In the genomic region with DNA sequence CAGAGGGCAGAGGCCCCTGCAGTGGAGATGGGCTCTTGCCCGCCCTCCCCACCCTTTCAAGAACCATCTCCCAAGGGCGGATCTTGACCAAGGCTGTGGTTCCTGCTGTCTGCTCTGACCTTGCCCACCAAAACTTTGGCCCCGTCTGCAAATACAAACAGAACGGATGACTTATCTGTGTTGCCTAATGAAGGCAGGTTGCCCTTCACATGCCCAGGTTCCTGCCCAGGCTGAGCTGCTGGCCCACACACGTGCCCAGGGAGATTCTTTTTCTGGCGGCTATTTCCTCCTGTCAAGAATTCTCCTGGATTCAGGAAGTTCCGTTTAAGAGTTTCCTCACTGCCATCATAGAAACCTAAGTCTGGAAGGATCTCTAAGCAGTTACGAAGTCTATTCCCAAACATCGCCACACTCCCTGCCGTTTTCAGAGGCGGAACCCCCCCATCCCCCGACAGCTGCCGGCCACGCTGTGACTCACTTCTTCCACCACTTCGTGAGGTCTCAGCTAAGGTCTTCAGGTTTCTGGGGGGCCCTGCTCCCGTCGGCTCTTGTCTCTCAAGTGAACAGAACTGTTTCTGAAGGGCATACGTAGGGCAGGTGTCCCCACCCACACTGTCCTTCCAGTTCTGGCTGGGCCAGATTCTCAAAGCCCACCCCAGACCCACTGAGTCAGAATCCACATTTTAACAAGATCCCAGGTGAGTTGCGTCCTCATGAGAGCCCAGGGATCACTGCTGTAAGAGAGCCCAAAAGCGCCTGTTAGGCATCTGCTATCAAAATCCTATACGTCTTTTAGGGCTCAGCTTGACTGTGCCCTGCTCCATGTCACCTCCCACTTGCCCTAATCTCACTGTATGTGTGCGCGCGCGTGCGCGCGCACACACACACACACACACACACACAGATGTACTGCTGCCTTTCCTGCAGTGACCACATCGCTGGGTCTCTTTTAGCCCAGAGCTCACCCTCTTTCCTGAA, we compare ENCODE assay signal across 19 cellular contexts.
DNase-seq lines count a peak whose midpoint lies in the region; ATAC-seq and TF ChIP-seq lines count a peak whose summit lies in the region.
"Had no signal": no experiment of that assay in that cellular context is flagged by ENCODE, and none has a peak within 500 bp of the region (broad histone marks: within the 10 kb centered on the region; RNA-seq: fewer than 3 reads in every experiment).

No MANE protein-coding gene starts in this region.

- H3K9me2 ChIP-seq in MM.1S (replicated peaks; ENCODE audit: insufficient read depth, low read length), result no peaks in the 10 kb centered on the region

- H3K36me3 Mint-ChIP-seq in CD8-positive, alpha-beta T cell, result no peaks in the 10 kb centered on the region
- H3K36me3 Mint-ChIP-seq: memory B cell had no signal

- TF ChIP-seq POLR2A in heart left ventricle (IDR thresholded peaks at IDR 0.05), result no peak

- peak in 2 of 5 donors; percentile 9 to 39 for DNase-seq in heart left ventricle
- no peak for DNase-seq in left ventricle myocardium inferior
- peak; percentile 27 for DNase-seq in amniotic epithelial cell (ENCODE audit: low read depth)
- DNase-seq in iris pigment epithelial cell (ENCODE audit: low read depth), result peak; percentile 33
- no peak for DNase-seq in MM.1S
- no peak for DNase-seq in CD8-positive, alpha-beta T cell
- no peak for DNase-seq in head of caudate nucleus
- no peak for DNase-seq in omental fat pad (ENCODE audit: low spot score)
- DNase-seq: activated CD4-positive, CD25-positive, alpha-beta regulatory T cell; activated CD8-positive, alpha-beta memory T cell treated with anti-CD3 and anti-CD28 coated beads, Interleukin-2, amount 50 U/mL, for 4 hours; GOT3; NCI-H2081 treated with DMSO at 0.1 percent for 48 hours; NCI-H748 treated with DMSO at 0.1 percent for 48 hours; stimulated activated CD4-positive, alpha-beta T cell treated with anti-CD3 and anti-CD28 coated beads, Interleukin-12 subunit alpha, Interleukin-12 subunit beta, amount 100 ng/mL, for 4 hours; substantia nigra had no signal

- TF ChIP-seq CTCF in heart left ventricle (IDR thresholded peaks at IDR 0.05) (no peak), left ventricle myocardium inferior (IDR thresholded peaks at IDR 0.05; ENCODE audit: borderline replicate concordance) (no peak), MM.1S (IDR thresholded peaks at IDR 0.05; ENCODE audit: low read length) (no peak), omental fat pad (IDR thresholded peaks at IDR 0.05) (no peak)
- no peak for TF ChIP-seq CTCF in CD8-positive, alpha-beta T cell (IDR thresholded peaks at IDR 0.05)

- CTCF ChIA-PET in CD8-positive, alpha-beta T cell (lab: Charles Lee), result no interaction called here

- POLR2A ChIA-PET in CD8-positive, alpha-beta T cell (lab: Charles Lee), result no interaction called here

- H3K27me3 ChIP-seq in heart left ventricle, result peaks cover 0 to 5% (median 0%) of the 10 kb centered on the region in 9 donors
- peaks cover 14% of the 10 kb centered on the region for H3K27me3 ChIP-seq in left ventricle myocardium inferior (ENCODE audit: low read depth)
- no peaks in the 10 kb centered on the region for H3K27me3 ChIP-seq in MM.1S (replicated peaks; ENCODE audit: insufficient read depth, low read length)
- H3K27me3 ChIP-seq in CD8-positive, alpha-beta T cell (ENCODE audit: insufficient read depth, low read length), result no peaks in the 10 kb centered on the region

- ATAC-seq in heart left ventricle (peak in 3 of 4 donors; percentile 65 to 75 (median 69)), omental fat pad (ENCODE audit: low FRiP score) (no peak)
- ATAC-seq in CD8-positive, alpha-beta T cell, result no peak

- no peaks in the 10 kb centered on the region for H3K9me3 Mint-ChIP-seq in CD8-positive, alpha-beta T cell
- H3K9me3 Mint-ChIP-seq: memory B cell had no signal

- H3K4me3 Mint-ChIP-seq in CD8-positive, alpha-beta T cell, result no peak overlapping the region
- H3K4me3 Mint-ChIP-seq: activated naive CD8-positive, alpha-beta T cell; memory B cell had no signal

- H3K4me1 ChIP-seq in heart left ventricle (peaks cover 0 to 3% (median 0%) of the 10 kb centered on the region in 12 donors), left ventricle myocardium inferior (no peaks in the 10 kb centered on the region), MM.1S (ENCODE audit: low read length) (no peaks in the 10 kb centered on the region)
- no peaks in the 10 kb centered on the region for H3K4me1 ChIP-seq in CD8-positive, alpha-beta T cell (ENCODE audit: insufficient read depth, low read length)
- H3K4me1 ChIP-seq: esophagus muscularis mucosa had no signal

- H3K27ac ChIP-seq in heart left ventricle (no peak overlapping the region), left ventricle myocardium inferior (replicated peaks) (no peak overlapping the region), MM.1S (ENCODE audit: low read length) (no peak overlapping the region)
- no peak overlapping the region for H3K27ac ChIP-seq in CD8-positive, alpha-beta T cell (ENCODE audit: low read depth, low read length)
- H3K27ac ChIP-seq: esophagus muscularis mucosa, KMS-11 had no signal

- no peaks in the 10 kb centered on the region for H3F3A ChIP-seq in MM.1S (ENCODE audit: insufficient read depth, low read length)

- peaks cover under 1% of the 10 kb centered on the region for H3K4me1 Mint-ChIP-seq in CD8-positive, alpha-beta T cell (ENCODE audit: low read depth)

- H2AFZ ChIP-seq in MM.1S (ENCODE audit: low read length), result no peak overlapping the region

- 39 to 49% (median 45%) methylated on average over 27 to 29 of the region's 29 CpGs for WGBS in heart left ventricle, 4 donors

- no peak overlapping the region for H3K27ac Mint-ChIP-seq in CD8-positive, alpha-beta T cell
- H3K27ac Mint-ChIP-seq: activated naive CD8-positive, alpha-beta T cell; memory B cell had no signal

- H3K36me3 ChIP-seq in heart left ventricle (no peaks in the 10 kb centered on the region), left ventricle myocardium inferior (no peaks in the 10 kb centered on the region), MM.1S (replicated peaks; ENCODE audit: insufficient read depth, low read length) (no peaks in the 10 kb centered on the region)
- H3K36me3 ChIP-seq in CD8-positive, alpha-beta T cell (ENCODE audit: insufficient read depth, low read length), result no peaks in the 10 kb centered on the region
- H3K36me3 ChIP-seq: esophagus muscularis mucosa had no signal

- H3K4me3 ChIP-seq in heart left ventricle, result peak overlapping the region in 1 of 12 donors; percentile 8
- no peak overlapping the region for H3K4me3 ChIP-seq in left ventricle myocardium inferior
- H3K4me3 ChIP-seq in MM.1S (ENCODE audit: low read length), result no peak overlapping the region
- no peak overlapping the region for H3K4me3 ChIP-seq in CD8-positive, alpha-beta T cell (ENCODE audit: low read depth, low read length)
- H3K4me3 ChIP-seq: esophagus muscularis mucosa had no signal

- H3K9ac ChIP-seq in MM.1S (ENCODE audit: low read length), result no peak overlapping the region
- H3K9ac ChIP-seq: KMS-11 had no signal

- H3K9me3 ChIP-seq in heart left ventricle, result no peaks in the 10 kb centered on the region
- no peaks in the 10 kb centered on the region for H3K9me3 ChIP-seq in left ventricle myocardium inferior (replicated peaks)
- H3K9me3 ChIP-seq in MM.1S (replicated peaks; ENCODE audit: insufficient read depth, low read length), result no peaks in the 10 kb centered on the region
- no peaks in the 10 kb centered on the region for H3K9me3 ChIP-seq in CD8-positive, alpha-beta T cell (ENCODE audit: low read length)
- H3K9me3 ChIP-seq: esophagus muscularis mucosa had no signal

- no peak overlapping the region for H3K4me2 ChIP-seq in MM.1S (ENCODE audit: low read depth, low read length)
- H3K4me2 ChIP-seq: KMS-11 had no signal

- no peaks in the 10 kb centered on the region for H3K27me3 Mint-ChIP-seq in CD8-positive, alpha-beta T cell (ENCODE audit: low read depth)
- H3K27me3 Mint-ChIP-seq: activated naive CD8-positive, alpha-beta T cell had no signal

- H4K20me1 ChIP-seq in MM.1S (ENCODE audit: insufficient read depth, low read length), result no peaks in the 10 kb centered on the region

- H3K79me2 ChIP-seq in MM.1S (ENCODE audit: low read length), result no peaks in the 10 kb centered on the region

- intact Hi-C loops in heart left ventricle (cut with DNase I), result no loop called here
- intact Hi-C loops in left ventricle myocardium inferior (cut with micrococcal nuclease), result no loop called here
- intact Hi-C loops in CD8-positive, alpha-beta T cell (cut with DNase I, micrococcal nuclease), result no loop called here
- intact Hi-C loops in head of caudate nucleus (cut with DNase I), result no loop called here

Comparison
In these comparisons a context has a peak if more than half of its experiments do, and no peak if none do; other contexts are left out.
1. ATAC-seq: peak in heart left ventricle (3 of 4); none in CD8-positive, alpha-beta T cell (single experiment) and omental fat pad (single experiment).
2. DNase-seq: peak in amniotic epithelial cell (single experiment) and iris pigment epithelial cell (single experiment); none in left ventricle myocardium inferior (single experiment), MM.1S (single experiment), CD8-positive, alpha-beta T cell (0 of 7), head of caudate nucleus (0 of 42) and omental fat pad (single experiment).